Comparison of ENCODE assay signal across 20 cellular contexts in the genomic region with DNA sequence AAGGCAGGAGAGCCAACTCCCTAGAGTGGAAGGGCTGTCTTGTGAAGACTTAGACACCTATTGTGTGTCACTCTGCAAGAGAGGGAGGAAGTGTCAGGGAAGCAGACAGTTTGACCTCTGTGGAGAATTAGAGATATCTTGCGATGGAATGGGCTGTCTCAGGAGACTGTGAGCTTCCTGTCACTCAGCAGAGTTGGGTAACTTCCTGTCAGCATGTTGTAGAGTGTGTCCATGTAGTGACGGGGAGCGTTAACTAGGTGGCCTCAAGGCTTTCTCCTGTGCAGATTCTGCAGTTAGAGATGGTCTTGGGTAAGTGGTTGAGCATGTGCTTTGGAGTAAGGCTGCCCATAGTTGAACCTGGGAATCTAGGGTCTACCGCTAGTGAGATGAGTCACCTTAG.
DNase-seq lines count a peak whose midpoint lies in the region; ATAC-seq, FAIRE-seq and TF ChIP-seq lines count a peak whose summit lies in the region.
"Had no signal": no experiment of that assay in that cellular context is flagged by ENCODE, and none has a peak within 500 bp of the region (broad histone marks: within the 10 kb centered on the region; RNA-seq: fewer than 3 reads in every experiment).

No MANE protein-coding gene starts in this region.

- H3K4me2 ChIP-seq in K562 (ENCODE audit: insufficient read depth, low read length), result no peak overlapping the region

- H3K27ac ChIP-seq in HL-60 (replicated peaks) (peak overlapping the region; percentile 50), K562 (ENCODE audit: extremely low read depth, low read depth, low read length) (no peak overlapping the region)
- H3K27ac ChIP-seq: cardiac muscle cell, dorsolateral prefrontal cortex, neutrophil, SJCRH30, upper lobe of left lung had no signal

- H3K27me3 ChIP-seq in HL-60 (ENCODE audit: insufficient read depth, poor library complexity, severe bottlenecking) (no peaks in the 10 kb centered on the region), K562 (ENCODE audit: control insufficient read depth in 2 of 2, insufficient read depth in 2 of 2, low read length in 2 of 2) (no peaks in the 10 kb centered on the region)
- H3K27me3 ChIP-seq: cardiac muscle cell, neutrophil, upper lobe of left lung had no signal

- in situ Hi-C loops in K562 (cut with MboI), result no loop called here

- POLR2A ChIA-PET in K562 (lab: Yijun Ruan, JAX), result interaction anchor here (0.6 kb wide), 1 partner anchor 18 kb away, joined by 4 read pairs; no protein-coding TSS in a partner anchor

- WGBS in K562 (ENCODE audit: insufficient coverage, low coverage, missing lambda C conversion rate), result 0% methylated on average over 3 of the region's 4 CpGs

- H3K4me1 ChIP-seq in K562 (replicated peaks in 1 of 2; ENCODE audit: control insufficient read depth in 2 of 2, insufficient read depth in 2 of 2, low read length in 2 of 2), result no peaks in the 10 kb centered on the region
- H3K4me1 ChIP-seq: SJCRH30, upper lobe of left lung had no signal

- peak; percentile 40; the same call in 2 of the 3 replicates for ATAC-seq in K562
- ATAC-seq: activated CD4-positive, alpha-beta T cell treated with anti-CD3 and anti-CD28 coated beads for 36 hours had no signal

- CTCF ChIA-PET in K562 (lab: Yijun Ruan, JAX; ENCODE audit: low intra/inter-chr PET ratio), result no interaction called here

- no peak for TF ChIP-seq CTCF in HL-60 (IDR thresholded peaks at IDR 0.05; ENCODE audit: insufficient read depth, low read length)
- no peak for TF ChIP-seq CTCF in K562 (IDR thresholded peaks at IDR 0.05 in 2 of 3, conservative IDR thresholded peaks at IDR 0.05 in 1 of 3; ENCODE audit: insufficient read depth in 2 of 3, low read depth in 1 of 3, low read length in 3 of 3)

- no peak for FAIRE-seq in K562 (lab: Jason Lieb, UNC)

- no TSS peak for BruUV-seq in K562 (replicated peaks; lab: Mats Ljungman, UMichigan)

- H3K79me2 ChIP-seq in K562 (ENCODE audit: control insufficient read depth, insufficient read depth, low read length), result no peaks in the 10 kb centered on the region

- TF ChIP-seq RAD21 in K562 (CRISPR knock-in tag; conservative IDR thresholded peaks at IDR 0.05 in 1 of 2, IDR thresholded peaks at IDR 0.05 in 1 of 2), result 0 out of 4 replicates have a peak, but pooled peaks of 1 of the 2 experiments have one; percentile 6

- DNase-seq in AML-193 (lab: John Stamatoyannopoulos, UW) (peak; percentile 95 to 98), HL-60 (ENCODE audit: low read depth in 1 of 2, low spot score in 1 of 2) (peak; percentile 54 to 88), NOMO-1 treated with dmso at 0.1 percent for 144 hours (lab: John Stamatoyannopoulos, UW; ENCODE audit: unreplicated experiment) (peak; percentile 12), K562 (ENCODE audit: extremely low read depth in 1 of 4, low spot score in 3 of 4) (no peak), cerebellar nuclear complex (lab: John Stamatoyannopoulos, UW) (no peak), SHP77 (lab: John Stamatoyannopoulos, UW) (no peak), HPDE6-E6E7 (ENCODE audit: extremely low spot score) (no peak)
- no peak for DNase-seq in stimulated activated CD4-positive, alpha-beta T cell treated with anti-CD3 and anti-CD28 coated beads, Interleukin-4, amount 100 ng/mL, for 24 hours
- DNase-seq: activated CD4-positive, alpha-beta T cell treated with anti-CD3 and anti-CD28 coated beads for 36 hours; dorsolateral prefrontal cortex; EL; left ventricle myocardium inferior; NCI-H187 treated with DMSO at 0.1 percent for 48 hours; NCI-H345; SJCRH30; stimulated activated naive CD4-positive, alpha-beta T cell treated with Interleukin-2 at 50 U/mL for 16 hours; T-helper 9 cell; upper lobe of left lung had no signal

- TF ChIP-seq EP300 in K562 (IDR thresholded peaks at IDR 0.05; ENCODE audit: low read length), result no peak

- H2AFZ ChIP-seq in K562 (ENCODE audit: low read depth, low read length), result no peak overlapping the region

- no peaks in the 10 kb centered on the region for H3K9me1 ChIP-seq in K562 (ENCODE audit: control insufficient read depth, insufficient read depth, low read length)

- TF ChIP-seq POLR2A in K562 (conservative IDR thresholded peaks at IDR 0.05), result no peak

- H3K36me3 ChIP-seq in K562 (ENCODE audit: control insufficient read depth, insufficient read depth, low read length), result no peaks in the 10 kb centered on the region
- H3K36me3 ChIP-seq: cardiac muscle cell, left ventricle myocardium inferior, neutrophil, SJCRH30, upper lobe of left lung had no signal

- no peaks in the 10 kb centered on the region for H4K20me1 ChIP-seq in K562 (replicated peaks; ENCODE audit: control insufficient read depth, insufficient read depth, low read length)

- no peak overlapping the region for H3K4me3 ChIP-seq in HL-60 (replicated peaks; ENCODE audit: insufficient read depth, low read length)
- H3K4me3 ChIP-seq in K562, result no peak overlapping the region
- H3K4me3 ChIP-seq: cardiac muscle cell, dorsolateral prefrontal cortex, left ventricle myocardium inferior, SJCRH30, upper lobe of left lung had no signal

- intact Hi-C loops in K562 (cut with micrococcal nuclease), result no loop called here

- no peaks in the 10 kb centered on the region for H3K9me3 ChIP-seq in K562 (replicated peaks; ENCODE audit: control insufficient read depth, insufficient read depth, low read depth, low read length)
- H3K9me3 ChIP-seq: left ventricle myocardium inferior, neutrophil, SJCRH30, upper lobe of left lung had no signal

- H3K9ac ChIP-seq in K562 (ENCODE audit: insufficient read depth in 1 of 2, low read depth in 2 of 2, low read length in 2 of 2), result no peak overlapping the region

TF ChIP-seq in K562, 482 proteins besides CTCF, POLR2A, EP300 and RAD21:
- TF ChIP-seq, protein P1, sequence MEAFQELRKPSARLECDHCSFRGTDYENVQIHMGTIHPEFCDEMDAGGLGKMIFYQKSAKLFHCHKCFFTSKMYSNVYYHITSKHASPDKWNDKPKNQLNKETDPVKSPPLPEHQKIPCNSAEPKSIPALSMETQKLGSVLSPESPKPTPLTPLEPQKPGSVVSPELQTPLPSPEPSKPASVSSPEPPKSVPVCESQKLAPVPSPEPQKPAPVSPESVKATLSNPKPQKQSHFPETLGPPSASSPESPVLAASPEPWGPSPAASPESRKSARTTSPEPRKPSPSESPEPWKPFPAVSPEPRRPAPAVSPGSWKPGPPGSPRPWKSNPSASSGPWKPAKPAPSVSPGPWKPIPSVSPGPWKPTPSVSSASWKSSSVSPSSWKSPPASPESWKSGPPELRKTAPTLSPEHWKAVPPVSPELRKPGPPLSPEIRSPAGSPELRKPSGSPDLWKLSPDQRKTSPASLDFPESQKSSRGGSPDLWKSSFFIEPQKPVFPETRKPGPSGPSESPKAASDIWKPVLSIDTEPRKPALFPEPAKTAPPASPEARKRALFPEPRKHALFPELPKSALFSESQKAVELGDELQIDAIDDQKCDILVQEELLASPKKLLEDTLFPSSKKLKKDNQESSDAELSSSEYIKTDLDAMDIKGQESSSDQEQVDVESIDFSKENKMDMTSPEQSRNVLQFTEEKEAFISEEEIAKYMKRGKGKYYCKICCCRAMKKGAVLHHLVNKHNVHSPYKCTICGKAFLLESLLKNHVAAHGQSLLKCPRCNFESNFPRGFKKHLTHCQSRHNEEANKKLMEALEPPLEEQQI (IDR thresholded peaks at IDR 0.05), result no peak
- TF ChIP-seq, protein P2, sequence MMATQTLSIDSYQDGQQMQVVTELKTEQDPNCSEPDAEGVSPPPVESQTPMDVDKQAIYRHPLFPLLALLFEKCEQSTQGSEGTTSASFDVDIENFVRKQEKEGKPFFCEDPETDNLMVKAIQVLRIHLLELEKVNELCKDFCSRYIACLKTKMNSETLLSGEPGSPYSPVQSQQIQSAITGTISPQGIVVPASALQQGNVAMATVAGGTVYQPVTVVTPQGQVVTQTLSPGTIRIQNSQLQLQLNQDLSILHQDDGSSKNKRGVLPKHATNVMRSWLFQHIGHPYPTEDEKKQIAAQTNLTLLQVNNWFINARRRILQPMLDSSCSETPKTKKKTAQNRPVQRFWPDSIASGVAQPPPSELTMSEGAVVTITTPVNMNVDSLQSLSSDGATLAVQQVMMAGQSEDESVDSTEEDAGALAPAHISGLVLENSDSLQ (IDR thresholded peaks at IDR 0.05), result peak; percentile 58
- TF ChIP-seq NFE2L1 (tag; IDR thresholded peaks at IDR 0.05; ENCODE audit: borderline replicate concordance, low read depth) (no peak), RBM14 (IDR thresholded peaks at IDR 0.05; ENCODE audit: borderline replicate concordance, insufficient read depth, low read depth, low read length) (no peak), ZZZ3 (IDR thresholded peaks at IDR 0.05) (no peak), ZNF507 (tag; conservative IDR thresholded peaks at IDR 0.05) (no peak), FOXK2 (conservative IDR thresholded peaks at IDR 0.05 in 1 of 2, IDR thresholded peaks at IDR 0.05 in 1 of 2; ENCODE audit: low read depth in 2 of 2) (no peak), XRCC5 (IDR thresholded peaks at IDR 0.05; ENCODE audit: low read depth, low read length) (no peak), L3MBTL2 (IDR thresholded peaks at IDR 0.05) (no peak), GABPA (tag; conservative IDR thresholded peaks at IDR 0.05; ENCODE audit: low read depth) (0 out of 2 replicates have a peak, but pooled peaks have one; percentile 18), ETS2 (tag; IDR thresholded peaks at IDR 0.05; ENCODE audit: borderline replicate concordance, poor library complexity, severe bottlenecking) (no peak)
TF ChIP-seq in K562: peak in this region for 2.

Comparison
In these comparisons a context has a peak if more than half of its experiments do, and no peak if none do; other contexts are left out.
1. DNase-seq: peak in AML-193 (2 of 2), HL-60 (2 of 2) and NOMO-1 treated with dmso at 0.1 percent for 144 hours (single experiment); none in K562 (0 of 4), cerebellar nuclear complex (0 of 2), SHP77 (0 of 2), HPDE6-E6E7 (single experiment) and stimulated activated CD4-positive, alpha-beta T cell treated with anti-CD3 and anti-CD28 coated beads, Interleukin-4, amount 100 ng/mL, for 24 hours (single experiment).